In the genomic region with DNA sequence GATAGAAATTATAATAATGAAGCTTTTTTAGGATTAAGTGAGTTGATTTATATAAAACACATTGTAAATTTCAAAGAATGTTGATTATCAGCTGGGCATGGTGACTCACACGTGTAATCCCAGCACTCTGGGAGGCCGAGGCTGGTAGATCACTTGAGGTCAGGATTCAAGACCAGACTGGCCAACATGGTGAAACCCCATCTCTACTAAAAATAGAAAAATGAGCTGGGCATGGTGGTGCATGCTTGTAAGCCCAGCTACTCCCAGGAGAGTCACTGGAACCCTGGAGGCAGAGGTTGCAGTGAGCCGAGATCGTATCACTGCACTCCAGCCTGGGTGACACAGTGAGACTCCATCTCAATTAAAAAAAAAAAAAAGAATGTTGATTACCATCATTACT, we compare ENCODE assay signal across 22 cellular contexts.
"Had no signal": no experiment of that assay in that cellular context is flagged by ENCODE, and none has a peak within 500 bp of the region (broad histone marks: within the 10 kb centered on the region; RNA-seq: fewer than 3 reads in every experiment).

No MANE protein-coding gene starts in this region.

- H3K27ac Mint-ChIP-seq: activated CD4-positive, alpha-beta T cell treated with anti-CD3 and anti-CD28 coated beads, Interleukin-2, amount 10 ng/mL, durations not matched to agents 7 days and 5 days; activated CD8-positive, alpha-beta T cell treated with anti-CD3 and anti-CD28 coated beads, Interleukin-2, amount 10 ng/mL, durations not matched to agents 7 days and 5 days; activated naive CD8-positive, alpha-beta T cell; activated T-helper 17 cell treated with anti-CD3 and anti-CD28 coated beads, Interleukin-2, amount 50 U/mL, for 72 hours; endodermal cell had no signal

- H3K4me1 Mint-ChIP-seq: activated T-helper 17 cell treated with anti-CD3 and anti-CD28 coated beads, Interleukin-2, amount 50 U/mL, for 72 hours; endodermal cell had no signal

- H3K36me3 Mint-ChIP-seq: activated naive CD8-positive, alpha-beta T cell had no signal

- DNase-seq: activated CD4-positive, alpha-beta T cell treated with anti-CD3 and anti-CD28 coated beads, Interleukin-2, amount 10 ng/mL, durations not matched to agents 7 days and 5 days; activated CD4-positive, CD25-positive, alpha-beta regulatory T cell treated with anti-CD3 and anti-CD28 coated beads, Interleukin-2, amount 50 U/mL, for 72 hours; activated CD8-positive, alpha-beta T cell treated with anti-CD3 and anti-CD28 coated beads, Interleukin-2, amount 10 ng/mL, durations not matched to agents 7 days and 5 days; activated T-cell treated with anti-CD3 and anti-CD28 coated beads, Interleukin-2, amount 50 U/mL, for 1 hour; adrenal gland; cerebellar nuclear complex; endodermal cell; hypothalamus; left ventricle myocardium superior; midbrain; ovary; right cardiac atrium; stimulated activated CD4-positive, alpha-beta T cell treated with anti-CD3 and anti-CD28 coated beads, Interleukin-12 subunit alpha, Interleukin-12 subunit beta, amount 100 ng/mL, for 4 hours; stimulated activated CD4-positive, alpha-beta T cell treated with anti-CD3 and anti-CD28 coated beads, Interleukin-4, amount 100 ng/mL, for 4 hours; stimulated activated naive CD8-positive, alpha-beta T cell treated with anti-CD3 and anti-CD28 coated beads, Interleukin-15, Interleukin-2, amounts not matched to agents 100 U/mL and 50 U/mL, for 24 hours; upper lobe of right lung; WERI-Rb-1 had no signal

- H3K4me3 Mint-ChIP-seq: activated CD4-positive, alpha-beta T cell treated with anti-CD3 and anti-CD28 coated beads, Interleukin-2, amount 10 ng/mL, durations not matched to agents 7 days and 5 days; activated CD8-positive, alpha-beta T cell treated with anti-CD3 and anti-CD28 coated beads, Interleukin-2, amount 10 ng/mL, durations not matched to agents 7 days and 5 days; activated naive CD8-positive, alpha-beta T cell; activated T-helper 17 cell treated with anti-CD3 and anti-CD28 coated beads, Interleukin-2, amount 50 U/mL, for 72 hours; endodermal cell; natural killer cell treated with Interleukin-12 subunit alpha and Interleukin-12 subunit beta and Interleukin-15 and Interleukin-18, amount 100 ng/mL, for 72 hours had no signal

- H3K4me3 ChIP-seq: adrenal gland, coronary artery, gastrocnemius medialis, ovary, upper lobe of right lung had no signal

- ATAC-seq: activated CD8-positive, alpha-beta T cell treated with anti-CD3 and anti-CD28 coated beads, Interleukin-2, amount 10 ng/mL, durations not matched to agents 7 days and 5 days; activated T-helper 17 cell treated with anti-CD3 and anti-CD28 coated beads, Interleukin-2, amount 50 U/mL, for 72 hours; left ventricle myocardium superior; natural killer cell treated with Interleukin-12 subunit alpha and Interleukin-12 subunit beta and Interleukin-15 and Interleukin-18, amount 100 ng/mL, for 72 hours; right cardiac atrium; stimulated activated naive CD8-positive, alpha-beta T cell treated with anti-CD3 and anti-CD28 coated beads, Interleukin-15, Interleukin-2, amounts not matched to agents 100 U/mL and 50 U/mL, for 24 hours; upper lobe of right lung had no signal

- H3K9me3 Mint-ChIP-seq: activated T-helper 17 cell treated with anti-CD3 and anti-CD28 coated beads, Interleukin-2, amount 50 U/mL, for 72 hours had no signal

- H3K27me3 Mint-ChIP-seq: natural killer cell treated with Interleukin-12 subunit alpha and Interleukin-12 subunit beta and Interleukin-15 and Interleukin-18, amount 100 ng/mL, for 72 hours had no signal
